Comparison of ENCODE assay signal across 8 cellular contexts in genomic region chr10:99731296-99732032, GRCh38. TPM values are rescaled to one million over a fixed set of nuclear protein-coding genes. Genes with fewer than 3 reads are reported as not detected.
DNase-seq lines count a peak whose midpoint lies in the region; ATAC-seq and TF ChIP-seq lines count a peak whose summit lies in the region.

No MANE protein-coding gene starts in this region.

- peaks cover 8% of the 10 kb centered on the region for H3F3A ChIP-seq in MM.1S (ENCODE audit: insufficient read depth, low read length)
- H3F3A ChIP-seq in neural cell (ENCODE audit: insufficient read depth, low read length, poor library complexity, severe bottlenecking): peaks cover 5% of the 10 kb centered on the region

- no peak for TF ChIP-seq EP300 in neural cell (conservative IDR thresholded peaks at IDR 0.05; ENCODE audit: poor library complexity, severe bottlenecking)

- peaks cover 35% of the 10 kb centered on the region for H3K36me3 Mint-ChIP-seq in activated CD8-positive, alpha-beta memory T cell treated with anti-CD3 and anti-CD28 coated beads, Interleukin-2, amount 10 ng/mL, durations not matched to agents 7 days and 5 days

- no peaks in the 10 kb centered on the region for H3K4me1 ChIP-seq in MM.1S (ENCODE audit: low read length)

- H3K27me3 Mint-ChIP-seq in activated CD8-positive, alpha-beta memory T cell treated with anti-CD3 and anti-CD28 coated beads, Interleukin-2, amount 10 ng/mL, durations not matched to agents 7 days and 5 days: no peaks in the 10 kb centered on the region

- H4K20me1 ChIP-seq in MM.1S (ENCODE audit: insufficient read depth, low read length): no peaks in the 10 kb centered on the region
- no peaks in the 10 kb centered on the region for H4K20me1 ChIP-seq in neural cell (ENCODE audit: insufficient read depth)

- H3K4me1 Mint-ChIP-seq in activated CD8-positive, alpha-beta memory T cell treated with anti-CD3 and anti-CD28 coated beads, Interleukin-2, amount 10 ng/mL, durations not matched to agents 7 days and 5 days: peaks cover 26% of the 10 kb centered on the region

- H3K36me3 ChIP-seq in MM.1S (replicated peaks; ENCODE audit: insufficient read depth, low read length): 0 out of 2 replicates have a peak, but pooled peaks cover 5% of the 10 kb centered on the region
- no peaks in the 10 kb centered on the region for H3K36me3 ChIP-seq in neural cell (ENCODE audit: insufficient read depth, low read length)

- peaks cover 40% of the 10 kb centered on the region for H3K79me2 ChIP-seq in MM.1S (ENCODE audit: low read length)
- H3K79me2 ChIP-seq in neural cell (replicated peaks; ENCODE audit: insufficient read depth, low read length): peaks cover 10% of the 10 kb centered on the region

- H3K9me3 ChIP-seq in MM.1S (replicated peaks; ENCODE audit: insufficient read depth, low read length) (no peaks in the 10 kb centered on the region), neural cell (ENCODE audit: low read length) (no peaks in the 10 kb centered on the region)

- H3K4me2 ChIP-seq in MM.1S (ENCODE audit: low read depth, low read length) (peak overlapping the region; percentile 70), neural cell (ENCODE audit: low read length) (peak overlapping the region; percentile 81)

- TF ChIP-seq CTCF in MM.1S (IDR thresholded peaks at IDR 0.05; ENCODE audit: low read length) (no peak), neural cell (IDR thresholded peaks at IDR 0.05; ENCODE audit: poor library complexity, severe bottlenecking) (peak; percentile 39)

- TF ChIP-seq RAD21 in neural cell (conservative IDR thresholded peaks at IDR 0.05): no peak

- H3K27me3 ChIP-seq in MM.1S (replicated peaks; ENCODE audit: insufficient read depth, low read length): no peaks in the 10 kb centered on the region
- H3K27me3 ChIP-seq in neural cell (ENCODE audit: insufficient read depth, low read depth, low read length): no peaks in the 10 kb centered on the region

- peak overlapping the region; percentile 77 for H3K9ac ChIP-seq in MM.1S (ENCODE audit: low read length)
- peak overlapping the region; percentile 86 for H3K9ac ChIP-seq in neural cell (ENCODE audit: low read length)

- no peak for ATAC-seq in activated CD8-positive, alpha-beta memory T cell treated with anti-CD3 and anti-CD28 coated beads, Interleukin-2, amount 10 ng/mL, durations not matched to agents 7 days and 5 days

- peak overlapping the region; percentile 99 for H3K27ac Mint-ChIP-seq in activated CD8-positive, alpha-beta memory T cell treated with anti-CD3 and anti-CD28 coated beads, Interleukin-2, amount 10 ng/mL, durations not matched to agents 7 days and 5 days

- H3K27ac ChIP-seq in MM.1S (ENCODE audit: low read length): peak overlapping the region; percentile 88; the same call in 1 of the 2 replicates
- peak overlapping the region; percentile 88 for H3K27ac ChIP-seq in neural cell (ENCODE audit: low read length)

- H2AFZ ChIP-seq in MM.1S (ENCODE audit: low read length) (peak overlapping the region; percentile 71), neural cell (ENCODE audit: low read depth, low read length) (peak overlapping the region; percentile 75)

- CTCF ChIA-PET in activated CD8-positive, alpha-beta memory T cell treated with anti-CD3 and anti-CD28 coated beads, Interleukin-2, amount 10 ng/mL, durations not matched to agents 7 days and 5 days (lab: Charles Lee): interaction anchor here (0.6 to 2.2 kb wide), 12 partner anchors 9 to 314 kb away, joined by 3 to 8 read pairs (median 5); no protein-coding TSS in a partner anchor

- H3K4me3 Mint-ChIP-seq in activated CD8-positive, alpha-beta memory T cell treated with anti-CD3 and anti-CD28 coated beads, Interleukin-2, amount 10 ng/mL, durations not matched to agents 7 days and 5 days: peak overlapping the region; percentile 98

- H3K9me3 Mint-ChIP-seq in activated CD8-positive, alpha-beta memory T cell treated with anti-CD3 and anti-CD28 coated beads, Interleukin-2, amount 10 ng/mL, durations not matched to agents 7 days and 5 days (ENCODE audit: low read depth): no peaks in the 10 kb centered on the region

- no peaks in the 10 kb centered on the region for H3K9me2 ChIP-seq in MM.1S (replicated peaks; ENCODE audit: insufficient read depth, low read length)
- H3K9me2 ChIP-seq in neural cell (ENCODE audit: insufficient read depth, low read length): no peaks in the 10 kb centered on the region

- no peak for DNase-seq in activated CD8-positive, alpha-beta memory T cell treated with anti-CD3 and anti-CD28 coated beads, Interleukin-2, amount 10 ng/mL, durations not matched to agents 7 days and 5 days
- DNase-seq in activated CD8-positive, alpha-beta memory T cell treated with anti-CD3 and anti-CD28 coated beads for 24 hours: no peak
- DNase-seq in MM.1S: no peak
- peak; percentile 7 for DNase-seq in dermis blood vessel endothelial cell
- DNase-seq in RPMI8226: no peak
- DNase-seq in mucosa of gallbladder (ENCODE audit: low spot score): no peak
- no peak for DNase-seq in NK-92 (lab: John Stamatoyannopoulos, UW; ENCODE audit: unreplicated experiment)

- H3K4me3 ChIP-seq in MM.1S (ENCODE audit: low read length) (peak overlapping the region; percentile 79), neural cell (ENCODE audit: low read length) (peak overlapping the region; percentile 73)

TF ChIP-seq in neural cell, 6 proteins besides CTCF, POLR2A, EP300 and RAD21:
- no peak for TF ChIP-seq TAF1 (IDR thresholded peaks at IDR 0.05; ENCODE audit: low read depth)
- TF ChIP-seq POLR2AphosphoS5 (IDR thresholded peaks at IDR 0.05): no peak
- peak; percentile 72 for TF ChIP-seq REST (IDR thresholded peaks at IDR 0.05; ENCODE audit: borderline replicate concordance)

RNA-seq across cellular contexts. Expression of gene COX15, which starts 0.5 kb away (rescaled TPM):
- total RNA-seq in activated CD8-positive, alpha-beta memory T cell treated with anti-CD3 and anti-CD28 coated beads, Interleukin-2, amount 10 ng/mL, durations not matched to agents 7 days and 5 days: 10 to 100 TPM; 40.4 to 42.1 TPM
- total RNA-seq in dermis blood vessel endothelial cell (41.7 and 54.2 TPM in 2 replicates), mucosa of gallbladder (37.8 TPM)
- polyA plus RNA-seq in neural cell: 42.3 and 43.7 TPM in 2 replicates
- polyA minus RNA-seq in neural cell: 43.6 and 48.6 TPM in 2 replicates

RNA-seq across cellular contexts. Expression of gene CUTC, which starts 0.6 kb away (rescaled TPM):
- 10 to 100 TPM; 23.6 to 26.9 TPM for total RNA-seq in activated CD8-positive, alpha-beta memory T cell treated with anti-CD3 and anti-CD28 coated beads, Interleukin-2, amount 10 ng/mL, durations not matched to agents 7 days and 5 days
- 31.5 and 34.2 TPM in 2 replicates for total RNA-seq in dermis blood vessel endothelial cell
- polyA plus RNA-seq in neural cell: 26.2 and 33.8 TPM in 2 replicates
- 9.3 and 15.2 TPM in 2 replicates for polyA minus RNA-seq in neural cell
- total RNA-seq in mucosa of gallbladder: 17.5 TPM

RNA-seq across cellular contexts. Expression of gene ABCC2, which starts 51.0 kb away (rescaled TPM):
- total RNA-seq in activated CD8-positive, alpha-beta memory T cell treated with anti-CD3 and anti-CD28 coated beads, Interleukin-2, amount 10 ng/mL, durations not matched to agents 7 days and 5 days: under 1 TPM; 0.82 to 0.85 TPM
- 0.79 and 1.5 TPM in 2 replicates for total RNA-seq in dermis blood vessel endothelial cell
- polyA plus RNA-seq in neural cell: 2.0 and 3.4 TPM in 2 replicates
- polyA minus RNA-seq in neural cell: 0.58 and 0.97 TPM in 2 replicates
- 183 TPM for total RNA-seq in mucosa of gallbladder

Comparison
In these comparisons a context has a peak if more than half of its experiments do, and no peak if none do; other contexts are left out.
1. RNA of gene ABCC2, which starts 51.0 kb away (total RNA-seq): 183 TPM in mucosa of gallbladder (single experiment); 0.79 to 1.5 TPM in dermis blood vessel endothelial cell and 0.82 to 0.85 TPM in activated CD8-positive, alpha-beta memory T cell treated with anti-CD3 and anti-CD28 coated beads, Interleukin-2, amount 10 ng/mL, durations not matched to agents 7 days and 5 days; every median in the first group is over 10 times any median in the second.